8 cellular contexts compared by ENCODE assay signal in the genomic region with DNA sequence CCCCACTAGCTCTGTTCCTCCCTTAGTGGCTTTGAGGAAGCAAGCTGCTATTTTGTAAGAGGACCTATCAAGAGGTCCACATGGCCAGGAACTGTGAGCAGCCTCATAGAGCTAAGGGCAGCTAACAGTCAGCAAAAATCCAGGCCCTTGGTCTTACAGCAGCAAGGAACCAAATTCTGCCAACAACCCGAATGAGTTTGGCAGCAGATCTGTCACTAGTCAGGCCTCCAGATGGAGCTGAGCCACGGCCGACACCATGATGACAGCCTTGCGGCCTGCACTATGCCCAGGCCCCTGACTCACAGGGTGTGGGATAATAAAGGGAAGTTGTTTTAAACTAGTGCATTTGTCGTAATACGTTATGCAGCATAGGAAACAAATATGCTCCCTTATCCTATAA. TPM values are rescaled to one million over a fixed set of nuclear protein-coding genes. Genes with fewer than 3 reads are reported as not detected.
DNase-seq lines count a peak whose midpoint lies in the region; ATAC-seq and TF ChIP-seq lines count a peak whose summit lies in the region.

No MANE protein-coding gene starts in this region.

- CTCF ChIA-PET in MCF 10A (lab: Yijun Ruan, JAX) = interaction anchor here (0.6 to 2.1 kb wide), 7 partner anchors 10 to 47 kb away, joined by 3 to 8 read pairs (median 3); no protein-coding TSS in a partner anchor

- peak; percentile 67 for DNase-seq in LoVo (ENCODE audit: low spot score)
- peak; percentile 68 for DNase-seq in MCF 10A (ENCODE audit: unreplicated experiment)
- peak; percentile 60 for DNase-seq in iris pigment epithelial cell (ENCODE audit: low read depth)
- peak in 42 of 49 donors; percentile 9 to 85 (median 44) for DNase-seq in substantia nigra (lab: John Stamatoyannopoulos, UW)
- DNase-seq in NCI-H69 (lab: John Stamatoyannopoulos, UW) = no peak
- DNase-seq in activated CD4-positive, alpha-beta T cell treated with anti-CD3 and anti-CD28 coated beads for 1 hour = no peak
- DNase-seq in foreskin melanocyte = no peak

- H3K27ac ChIP-seq in substantia nigra (ENCODE audit: low read depth, low read length, poor library complexity, severe bottlenecking) = peak overlapping the region; percentile 27

- peaks cover 4% of the 10 kb centered on the region for H3K4me1 Mint-ChIP-seq in MCF 10A (ENCODE audit: insufficient read depth, unreplicated experiment)

- no peaks in the 10 kb centered on the region for H3K9me3 Mint-ChIP-seq in MCF 10A (ENCODE audit: unreplicated experiment)

- H3K27ac Mint-ChIP-seq in MCF 10A (ENCODE audit: low read depth, unreplicated experiment) = peak overlapping the region; percentile 5

- H3K4me3 Mint-ChIP-seq in MCF 10A (ENCODE audit: unreplicated experiment) = no peak overlapping the region

- no peak for ATAC-seq in HG02798 (IDR thresholded peaks at IDR 0.05; ENCODE audit: poor library complexity, unreplicated experiment)

- H3K36me3 Mint-ChIP-seq in MCF 10A (ENCODE audit: insufficient read depth, unreplicated experiment) = no peaks in the 10 kb centered on the region

- no TSS peak for BruUV-seq in MCF 10A (replicated peaks; lab: Mats Ljungman, UMichigan)

- intact Hi-C loops in MCF 10A (cut with micrococcal nuclease) = no loop called here

- H3K27me3 Mint-ChIP-seq in MCF 10A (ENCODE audit: insufficient read depth, unreplicated experiment) = no peaks in the 10 kb centered on the region

- no peak for TF ChIP-seq CTCF in MCF 10A (IDR thresholded peaks at IDR 0.05; ENCODE audit: unreplicated experiment)

- POLR2A ChIA-PET in MCF 10A (lab: Yijun Ruan, JAX) = interaction anchor here (0.8 to 3.5 kb wide), 6 partner anchors 10 to 63 kb away, joined by 3 to 16 read pairs (median 5); partner anchors contain the start of genes H3-3A and SDE2

RNA-seq across cellular contexts. Expression of gene H3-3A, which starts 28.0 kb away (rescaled TPM):
- 635 and 710 TPM in 2 replicates for total RNA-seq in MCF 10A (2022)

RNA-seq across cellular contexts. Expression of gene SDE2, which starts 35.3 kb away (rescaled TPM):
- 59.3 and 61.8 TPM in 2 replicates for total RNA-seq in MCF 10A (2022)

Comparison
In these comparisons a context has a peak if more than half of its experiments do, and no peak if none do; other contexts are left out.
1. DNase-seq: peak in LoVo (single experiment), MCF 10A (single experiment), iris pigment epithelial cell (single experiment) and substantia nigra (42 of 49); none in NCI-H69 (single experiment), activated CD4-positive, alpha-beta T cell treated with anti-CD3 and anti-CD28 coated beads for 1 hour (single experiment) and foreskin melanocyte (single experiment).